In genomic region chr2:67329951-67330350, GRCh38 we compare ENCODE assay signal across 28 cellular contexts.
"Had no signal": no experiment of that assay in that cellular context is flagged by ENCODE, and none has a peak within 500 bp of the region (broad histone marks: within the 10 kb centered on the region; RNA-seq: fewer than 3 reads in every experiment).

No MANE protein-coding gene starts in this region.

- H3K9me3 ChIP-seq: SJCRH30 had no signal

- H3K36me3 Mint-ChIP-seq: activated naive CD8-positive, alpha-beta T cell treated with anti-CD3 and anti-CD28 coated beads for 36 hours had no signal

- H3K4me1 Mint-ChIP-seq: activated CD4-positive, alpha-beta T cell treated with anti-CD3 and anti-CD28 coated beads, Interleukin-2, amount 10 ng/mL, durations not matched to agents 24 days and 14 days; activated naive CD8-positive, alpha-beta T cell treated with anti-CD3 and anti-CD28 coated beads for 36 hours; activated T-helper 17 cell treated with anti-CD3 and anti-CD28 coated beads, Interleukin-2, amount 50 U/mL, for 72 hours had no signal

- H3K36me3 ChIP-seq: brain microvascular endothelial cell, SJCRH30, WERI-Rb-1 had no signal

- H3K4me3 ChIP-seq: SJCRH30, SK-N-MC had no signal

- H3K4me3 Mint-ChIP-seq: activated CD4-positive, alpha-beta T cell treated with anti-CD3 and anti-CD28 coated beads, Interleukin-2, amount 10 ng/mL, durations not matched to agents 24 days and 14 days; activated CD8-positive, alpha-beta T cell treated with anti-CD3 and anti-CD28 coated beads for 36 hours; activated naive CD8-positive, alpha-beta T cell treated with anti-CD3 and anti-CD28 coated beads for 36 hours; activated T-cell treated with anti-CD3 and anti-CD28 coated beads, Interleukin-2, amount 50 U/mL, for 72 hours; activated T-helper 17 cell treated with anti-CD3 and anti-CD28 coated beads, Interleukin-2, amount 50 U/mL, for 72 hours had no signal

- ATAC-seq: activated CD8-positive, alpha-beta T cell treated with anti-CD3 and anti-CD28 coated beads for 36 hours; activated T-cell treated with anti-CD3 and anti-CD28 coated beads, Interleukin-2, amount 50 U/mL, for 72 hours; activated T-helper 17 cell treated with anti-CD3 and anti-CD28 coated beads, Interleukin-2, amount 50 U/mL, for 72 hours; Panc1 had no signal

- H3K27ac Mint-ChIP-seq: activated CD4-positive, alpha-beta T cell treated with anti-CD3 and anti-CD28 coated beads, Interleukin-2, amount 10 ng/mL, durations not matched to agents 24 days and 14 days; activated CD8-positive, alpha-beta T cell treated with anti-CD3 and anti-CD28 coated beads for 36 hours; activated naive CD8-positive, alpha-beta T cell treated with anti-CD3 and anti-CD28 coated beads for 36 hours; activated T-cell treated with anti-CD3 and anti-CD28 coated beads, Interleukin-2, amount 50 U/mL, for 72 hours; activated T-helper 17 cell treated with anti-CD3 and anti-CD28 coated beads, Interleukin-2, amount 50 U/mL, for 72 hours had no signal

- H3K27ac ChIP-seq: brain microvascular endothelial cell, SJCRH30, SK-N-MC, WERI-Rb-1 had no signal

- H3K9me3 Mint-ChIP-seq: activated CD4-positive, alpha-beta T cell treated with anti-CD3 and anti-CD28 coated beads, Interleukin-2, amount 10 ng/mL, durations not matched to agents 24 days and 14 days; activated CD8-positive, alpha-beta T cell treated with anti-CD3 and anti-CD28 coated beads for 36 hours; activated naive CD8-positive, alpha-beta T cell treated with anti-CD3 and anti-CD28 coated beads for 36 hours; activated T-cell treated with anti-CD3 and anti-CD28 coated beads, Interleukin-2, amount 50 U/mL, for 72 hours; activated T-helper 17 cell treated with anti-CD3 and anti-CD28 coated beads, Interleukin-2, amount 50 U/mL, for 72 hours had no signal

- H3K4me1 ChIP-seq: SJCRH30 had no signal

- H3K27me3 ChIP-seq: brain microvascular endothelial cell had no signal

- DNase-seq: activated CD4-positive, alpha-beta T cell treated with anti-CD3 and anti-CD28 coated beads, Interleukin-2, amount 10 ng/mL, durations not matched to agents 24 days and 14 days; activated CD4-positive, alpha-beta T cell treated with anti-CD3 and anti-CD28 coated beads, Interleukin-2, amount 50 U/mL, for 4 hours; activated CD8-positive, alpha-beta T cell treated with anti-CD3 and anti-CD28 coated beads for 36 hours; activated effector memory CD4-positive, alpha-beta T cell treated with anti-CD3 and anti-CD28 coated beads, Interleukin-2, amount 50 U/mL, for 16 hours; activated naive CD4-positive, alpha-beta T cell; activated naive CD4-positive, alpha-beta T cell treated with anti-CD3 and anti-CD28 coated beads, Interleukin-2, amount 50 U/mL, for 16 hours; activated naive CD8-positive, alpha-beta T cell treated with anti-CD3 and anti-CD28 coated beads for 36 hours; activated T-cell treated with anti-CD3 and anti-CD28 coated beads, Interleukin-2, amount 50 U/mL, for 1 hour; activated T-cell treated with anti-CD3 and anti-CD28 coated beads, Interleukin-2, amount 50 U/mL, for 72 hours; amniotic stem cell; aorta; brain microvascular endothelial cell; central memory CD4-positive, alpha-beta T cell; NCI-H1105; NCI-H1417 treated with DMSO at 0.1 percent for 48 hours; NCI-H187 treated with DMSO at 0.1 percent for 48 hours; NCI-H2081; NCI-H2171 treated with DMSO at 0.1 percent for 48 hours; NCI-H2227 treated with DMSO at 0.1 percent for 48 hours; NCI-H446; NCI-H510A treated with DMSO at 0.1 percent for 48 hours; SHP77; SJCRH30; T1000; WERI-Rb-1 had no signal
